1 cellular context compared by ENCODE assay signal in the genomic region with DNA sequence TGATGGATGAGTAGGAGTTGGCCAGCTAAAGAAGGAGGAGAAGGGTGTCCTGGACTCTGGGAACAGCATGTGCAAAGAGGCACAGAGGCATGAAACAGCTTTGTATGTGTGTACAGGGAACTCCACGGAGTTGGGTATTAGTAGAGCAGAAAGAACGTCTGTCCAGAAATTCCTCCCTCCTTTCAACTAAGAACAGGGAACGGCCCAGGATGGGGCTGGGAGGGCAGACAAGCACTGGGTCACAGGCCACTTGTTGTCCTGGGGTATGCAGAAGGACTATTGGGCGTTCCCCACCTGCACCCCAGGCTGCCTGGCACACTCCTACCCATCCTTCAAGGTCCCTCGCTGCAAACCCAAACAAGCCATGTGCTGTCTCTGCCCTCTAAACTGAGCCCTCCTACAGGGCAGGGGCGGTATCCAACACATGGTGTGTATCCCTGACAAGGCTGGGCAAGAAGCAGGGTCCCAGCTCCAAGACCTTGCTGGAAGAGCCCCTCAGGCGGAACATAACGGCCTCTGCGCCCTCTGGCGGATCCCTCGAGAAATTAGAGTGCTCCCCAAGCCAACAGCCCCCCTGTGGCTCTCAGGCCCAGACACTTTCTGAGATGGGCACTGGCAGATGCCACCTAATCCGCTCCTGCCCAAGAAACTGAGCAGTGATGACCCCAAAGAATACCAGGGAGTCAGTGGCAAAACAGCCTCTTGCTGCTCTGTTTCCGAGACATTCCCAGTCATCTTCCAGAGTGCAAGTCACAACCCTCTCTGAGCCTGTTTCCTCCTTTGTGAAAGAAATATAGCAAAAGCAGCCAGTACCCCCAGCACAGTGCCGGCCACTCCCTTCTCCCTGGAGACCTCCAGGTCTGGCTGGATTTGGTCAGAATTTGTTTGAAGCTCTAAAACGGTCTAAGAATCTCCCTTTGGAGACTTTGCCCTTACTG.
TF ChIP-seq lines count a peak whose summit lies in the region.

No MANE protein-coding gene starts in this region.

TF ChIP-seq in HEK293, 187 proteins besides CTCF, POLR2A, EP300 and RAD21 (continued from another document):
- TF ChIP-seq ZIC2 (tag by site-specific recombination; IDR thresholded peaks at IDR 0.05) (peak; percentile 65), ZFHX2 (tag by site-specific recombination; conservative IDR thresholded peaks at IDR 0.05) (peak; percentile 25; the same call in 1 of the 2 replicates), EGR2 (tag by site-specific recombination; IDR thresholded peaks at IDR 0.05; ENCODE audit: low read depth) (peak; percentile 30; the same call in 1 of the 2 replicates), ZBTB48 (tag by site-specific recombination; IDR thresholded peaks at IDR 0.05) (0 out of 2 replicates have a peak, but pooled peaks have one; percentile 37), ZFP3 (tag by site-specific recombination; IDR thresholded peaks at IDR 0.05; ENCODE audit: low read depth) (peak; percentile 98), ZNF341 (tag by site-specific recombination; IDR thresholded peaks at IDR 0.05; ENCODE audit: low read depth) (peak; percentile 83)
